ENCODE assay signal across 25 cellular contexts in the genomic region with DNA sequence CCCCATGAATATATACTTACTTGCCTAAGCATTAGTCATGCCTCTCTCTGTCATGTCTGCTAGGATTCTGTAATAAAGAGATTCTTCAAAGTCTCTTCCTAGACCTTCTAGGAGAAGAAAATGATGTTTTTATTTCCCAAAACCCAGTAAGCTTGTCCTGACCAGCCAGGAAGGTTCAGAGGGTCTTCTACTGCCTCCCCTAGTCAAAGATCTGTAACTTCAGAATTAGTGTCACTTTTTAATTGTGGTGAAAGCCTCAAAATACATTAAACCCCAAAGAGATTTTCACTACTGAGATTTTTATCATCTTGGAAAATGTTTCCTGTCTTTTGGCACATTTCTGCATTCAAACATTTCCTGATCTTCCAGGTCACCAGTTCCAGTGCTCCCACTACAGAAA.
DNase-seq lines count a peak whose midpoint lies in the region; ATAC-seq and TF ChIP-seq lines count a peak whose summit lies in the region.
"Had no signal": no experiment of that assay in that cellular context is flagged by ENCODE, and none has a peak within 500 bp of the region (broad histone marks: within the 10 kb centered on the region; RNA-seq: fewer than 3 reads in every experiment).

No MANE protein-coding gene starts in this region.

- H3K4me1 Mint-ChIP-seq in CD14-positive monocyte = peaks cover 8% of the 10 kb centered on the region
- H3K4me1 Mint-ChIP-seq: activated CD4-positive, alpha-beta T cell treated with anti-CD3 and anti-CD28 coated beads, Interleukin-2, amount 10 ng/mL, durations not matched to agents 7 days and 5 days; activated CD8-positive, alpha-beta memory T cell treated with anti-CD3 and anti-CD28 coated beads, Interleukin-2, amount 10 ng/mL, durations not matched to agents 7 days and 5 days; activated naive CD4-positive, alpha-beta T cell treated with anti-CD3 and anti-CD28 coated beads, Interleukin-2, amount 50 U/mL, for 24 hours; CD4-positive, CD25-positive, alpha-beta regulatory T cell had no signal

- H3K4me3 Mint-ChIP-seq in CD14-positive monocyte = no peak overlapping the region
- H3K4me3 Mint-ChIP-seq: activated CD4-positive, alpha-beta T cell treated with anti-CD3 and anti-CD28 coated beads, Interleukin-2, amount 10 ng/mL, durations not matched to agents 7 days and 5 days; activated CD8-positive, alpha-beta memory T cell treated with anti-CD3 and anti-CD28 coated beads, Interleukin-2, amount 10 ng/mL, durations not matched to agents 7 days and 5 days; activated naive CD4-positive, alpha-beta T cell treated with anti-CD3 and anti-CD28 coated beads, Interleukin-2, amount 50 U/mL, for 24 hours; activated T-helper 1 cell treated with anti-CD3 and anti-CD28 coated beads, Interleukin-12 subunit alpha, Interleukin-12 subunit beta, Interleukin-2, Interleukin-4 antibody, amounts not matched to agents 30 ng/mL and 10 ng/mL and 1 ng/mL, durations not matched to agents 14 hours and 24 hours and 36 hours; CD4-positive, CD25-positive, alpha-beta regulatory T cell; T-helper 1 cell treated with Interleukin-12 subunit alpha and Interleukin-12 subunit beta and Interleukin-4 antibody, amounts not matched to agents 30 μg/mL and 1 μg/mL, for 36 hours had no signal

- H3K9me3 ChIP-seq in hepatocyte (ENCODE audit: low read depth) = no peaks in the 10 kb centered on the region
- H3K9me3 ChIP-seq: thoracic aorta had no signal

- peak; percentile 42 for DNase-seq in ELR (ENCODE audit: low read depth)
- peak; percentile 64 for DNase-seq in OCI-M1 (lab: John Stamatoyannopoulos, UW)
- DNase-seq in cardiac fibroblast (ENCODE audit: low read depth in 2 of 2) = peak; percentile 33 to 44
- no peak for DNase-seq in hepatocyte (ENCODE audit: low spot score)
- no peak for DNase-seq in COLO829 (ENCODE audit: low spot score)
- no peak for DNase-seq in effector CD4-positive, alpha-beta T cell
- no peak for DNase-seq in CD14-positive monocyte (ENCODE audit: low spot score)
- DNase-seq: activated CD4-positive, alpha-beta T cell treated with anti-CD3 and anti-CD28 coated beads, Interleukin-2, amount 10 ng/mL, durations not matched to agents 7 days and 5 days; activated CD8-positive, alpha-beta memory T cell treated with anti-CD3 and anti-CD28 coated beads, Interleukin-2, amount 10 ng/mL, durations not matched to agents 7 days and 5 days; aorta; CD4-positive, CD25-positive, alpha-beta regulatory T cell; cerebellar nuclear complex; DMS 273 treated with DMSO at 0.1 percent for 48 hours; GDM1; NCI-H187; NCI-H2227 treated with DMSO at 0.1 percent for 48 hours; NCI-H748 treated with DMSO at 0.1 percent for 48 hours; SHP77 treated with DMSO at 0.1 percent for 48 hours; stimulated activated naive CD4-positive, alpha-beta T cell had no signal

- no peak overlapping the region for H3K4me2 ChIP-seq in hepatocyte

- H3K4me3 ChIP-seq in cardiac fibroblast (replicated peaks in 1 of 2; ENCODE audit: low read depth in 2 of 2, low read length in 2 of 2) = no peak overlapping the region
- no peak overlapping the region for H3K4me3 ChIP-seq in hepatocyte
- H3K4me3 ChIP-seq: skin epidermis, thoracic aorta had no signal

- H2AFZ ChIP-seq in hepatocyte = no peak overlapping the region

- H3K27me3 ChIP-seq in hepatocyte = no peaks in the 10 kb centered on the region

- no peak for ATAC-seq in GM19463 (IDR thresholded peaks at IDR 0.05; ENCODE audit: unreplicated experiment)
- ATAC-seq: activated CD8-positive, alpha-beta memory T cell treated with anti-CD3 and anti-CD28 coated beads, Interleukin-2, amount 10 ng/mL, durations not matched to agents 7 days and 5 days had no signal

- no peak overlapping the region for H3K27ac Mint-ChIP-seq in CD14-positive monocyte
- H3K27ac Mint-ChIP-seq: activated CD4-positive, alpha-beta T cell treated with anti-CD3 and anti-CD28 coated beads, Interleukin-2, amount 10 ng/mL, durations not matched to agents 7 days and 5 days; activated CD8-positive, alpha-beta memory T cell treated with anti-CD3 and anti-CD28 coated beads, Interleukin-2, amount 10 ng/mL, durations not matched to agents 7 days and 5 days; activated naive CD4-positive, alpha-beta T cell treated with anti-CD3 and anti-CD28 coated beads, Interleukin-2, amount 50 U/mL, for 24 hours; activated T-helper 1 cell treated with anti-CD3 and anti-CD28 coated beads, Interleukin-12 subunit alpha, Interleukin-12 subunit beta, Interleukin-2, Interleukin-4 antibody, amounts not matched to agents 30 ng/mL and 10 ng/mL and 1 ng/mL, durations not matched to agents 14 hours and 24 hours and 36 hours; CD4-positive, CD25-positive, alpha-beta regulatory T cell; T-helper 1 cell treated with Interleukin-12 subunit alpha and Interleukin-12 subunit beta and Interleukin-4 antibody, amounts not matched to agents 30 μg/mL and 1 μg/mL, for 36 hours had no signal

- H3K27me3 Mint-ChIP-seq in CD14-positive monocyte (ENCODE audit: low read depth in 3 of 3) = peaks cover 0 to 2% (median 0%) of the 10 kb centered on the region in 3 donors
- H3K27me3 Mint-ChIP-seq: activated naive CD4-positive, alpha-beta T cell treated with anti-CD3 and anti-CD28 coated beads, Interleukin-2, amount 50 U/mL, for 24 hours had no signal

- H3K79me2 ChIP-seq in hepatocyte = no peaks in the 10 kb centered on the region

- no peaks in the 10 kb centered on the region for H3K36me3 ChIP-seq in hepatocyte (replicated peaks; ENCODE audit: insufficient read depth, low read depth)
- H3K36me3 ChIP-seq: thoracic aorta had no signal

- no peaks in the 10 kb centered on the region for H3K9me3 Mint-ChIP-seq in CD14-positive monocyte
- H3K9me3 Mint-ChIP-seq: activated CD4-positive, alpha-beta T cell treated with anti-CD3 and anti-CD28 coated beads, Interleukin-2, amount 10 ng/mL, durations not matched to agents 7 days and 5 days; activated naive CD4-positive, alpha-beta T cell treated with anti-CD3 and anti-CD28 coated beads, Interleukin-2, amount 50 U/mL, for 24 hours; activated T-helper 1 cell treated with anti-CD3 and anti-CD28 coated beads, Interleukin-12 subunit alpha, Interleukin-12 subunit beta, Interleukin-2, Interleukin-4 antibody, amounts not matched to agents 30 ng/mL and 10 ng/mL and 1 ng/mL, durations not matched to agents 14 hours and 24 hours and 36 hours; T-helper 1 cell treated with Interleukin-12 subunit alpha and Interleukin-12 subunit beta and Interleukin-4 antibody, amounts not matched to agents 30 μg/mL and 1 μg/mL, for 36 hours had no signal

- H3K4me1 ChIP-seq in hepatocyte (ENCODE audit: insufficient read depth) = peaks cover 6% of the 10 kb centered on the region

- intact Hi-C loops in CD14-positive monocyte (cut with micrococcal nuclease) = no loop called here

- TF ChIP-seq CTCF in cardiac fibroblast (IDR thresholded peaks at IDR 0.05; ENCODE audit: low read depth, low read length) (no peak), hepatocyte (IDR thresholded peaks at IDR 0.05; ENCODE audit: poor library complexity) (no peak), CD14-positive monocyte (IDR thresholded peaks at IDR 0.05) (no peak)

- no peaks in the 10 kb centered on the region for H4K20me1 ChIP-seq in hepatocyte (ENCODE audit: insufficient read depth, poor library complexity, severe bottlenecking)

- peak overlapping the region; percentile 21 for H3K27ac ChIP-seq in hepatocyte

- H3K9me2 ChIP-seq in hepatocyte (replicated peaks; ENCODE audit: insufficient read depth) = no peaks in the 10 kb centered on the region

- H3K36me3 Mint-ChIP-seq in CD14-positive monocyte = no peaks in the 10 kb centered on the region
- H3K36me3 Mint-ChIP-seq: activated CD8-positive, alpha-beta memory T cell treated with anti-CD3 and anti-CD28 coated beads, Interleukin-2, amount 10 ng/mL, durations not matched to agents 7 days and 5 days; activated naive CD4-positive, alpha-beta T cell treated with anti-CD3 and anti-CD28 coated beads, Interleukin-2, amount 50 U/mL, for 24 hours; CD4-positive, CD25-positive, alpha-beta regulatory T cell had no signal

Comparison
In these comparisons a context has a peak if more than half of its experiments do, and no peak if none do; other contexts are left out.
1. DNase-seq: peak in ELR (single experiment), OCI-M1 (single experiment) and cardiac fibroblast (2 of 2); none in hepatocyte (single experiment), COLO829 (single experiment), effector CD4-positive, alpha-beta T cell (single experiment) and CD14-positive monocyte (single experiment).